ENCODE assay signal across 15 cellular contexts in genomic region chr1:244356371-244356770, GRCh38.
DNase-seq lines count a peak whose midpoint lies in the region.
"Had no signal": no experiment of that assay in that cellular context is flagged by ENCODE, and none has a peak within 500 bp of the region (broad histone marks: within the 10 kb centered on the region; RNA-seq: fewer than 3 reads in every experiment).

No MANE protein-coding gene starts in this region.

- in situ Hi-C loops in Caki2 (cut with HindIII; ENCODE audit: low pct_unique_long_range_greater_than_20kb, low sequenced_read_pairs): no loop called here

- peak; percentile 59 for DNase-seq in Caki2 (ENCODE audit: low read depth)
- peak; percentile 18 for DNase-seq in NCI-H69 (lab: John Stamatoyannopoulos, UW)
- peak; percentile 46 for DNase-seq in glomerular visceral epithelial cell (ENCODE audit: extremely low spot score)
- peak; percentile 65 for DNase-seq in renal cortical epithelial cell (ENCODE audit: low read depth)
- DNase-seq in foreskin melanocyte: no peak
- DNase-seq in SK-N-DZ (ENCODE audit: low spot score): no peak
- no peak for DNase-seq in activated CD4-positive, alpha-beta T cell treated with anti-CD3 and anti-CD28 coated beads for 1 hour
- DNase-seq: AML-193; Caco-2; CD4-positive, alpha-beta T cell; CD8-positive, alpha-beta T cell; DMS79; DND-41; EL; GDM1 had no signal

Comparison
In these comparisons a context has a peak if more than half of its experiments do, and no peak if none do; other contexts are left out.
1. DNase-seq: peak in Caki2 (single experiment), NCI-H69 (single experiment), glomerular visceral epithelial cell (single experiment) and renal cortical epithelial cell (single experiment); none in foreskin melanocyte (single experiment), SK-N-DZ (single experiment) and activated CD4-positive, alpha-beta T cell treated with anti-CD3 and anti-CD28 coated beads for 1 hour (single experiment).